In genomic region chr20:38973546-38974120, GRCh38 we compare ENCODE assay signal across 10 cellular contexts. TPM values are rescaled to one million over a fixed set of nuclear protein-coding genes. Genes with fewer than 3 reads are reported as not detected.
A peak's percentile ranks its signal among the peaks of the same experiment; 100 is the strongest.
DNase-seq lines count a peak whose midpoint lies in the region; ATAC-seq and TF ChIP-seq lines count a peak whose summit lies in the region.
"Had no signal": no experiment of that assay in that cellular context is flagged by ENCODE, and none has a peak within 500 bp of the region (broad histone marks: within the 10 kb centered on the region; RNA-seq: fewer than 3 reads in every experiment).

No MANE protein-coding gene starts in this region.

- ATAC-seq in IMR-90 (ENCODE audit: low read depth) (peak; percentile 79), foreskin keratinocyte (peak; percentile 39)
- ATAC-seq: activated CD8-positive, alpha-beta memory T cell treated with anti-CD3 and anti-CD28 coated beads, Interleukin-2, amount 10 ng/mL, durations not matched to agents 7 days and 5 days had no signal

- no peak for TF ChIP-seq RAD21 in IMR-90 (IDR thresholded peaks at IDR 0.05; ENCODE audit: low read length)

- H3K23ac ChIP-seq in IMR-90 (ENCODE audit: low read depth, low read length) = peak overlapping the region; percentile 79

- H2AFZ ChIP-seq in IMR-90 (replicated peaks; ENCODE audit: low read length, poor library complexity) = no peak overlapping the region

- TF ChIP-seq CTCF in IMR-90 (conservative IDR thresholded peaks at IDR 0.05; ENCODE audit: low read depth, low read length) = no peak
- no peak for TF ChIP-seq CTCF in astrocyte of the cerebellum (IDR thresholded peaks at IDR 0.05; ENCODE audit: low read depth, low read length, missing control alignments)
- no peak for TF ChIP-seq CTCF in foreskin keratinocyte (conservative IDR thresholded peaks at IDR 0.05)
- TF ChIP-seq CTCF in prostate gland (IDR thresholded peaks at IDR 0.05) = no peak

- H4K5ac ChIP-seq in IMR-90 (ENCODE audit: low read depth, low read length) = peak overlapping the region; percentile 58; the same call in 1 of the 2 replicates

- H3K36me3 Mint-ChIP-seq in activated naive CD4-positive, alpha-beta T cell treated with anti-CD3 and anti-CD28 coated beads, Interleukin-2, amount 10 ng/mL, durations not matched to agents 7 days and 5 days = peaks cover 13% of the 10 kb centered on the region
- H3K36me3 Mint-ChIP-seq in activated naive CD4-positive, alpha-beta T cell treated with anti-CD3 and anti-CD28 coated beads for 36 hours (ENCODE audit: low read depth) = peaks cover 16% of the 10 kb centered on the region

- peak overlapping the region; percentile 63 to 75 for H4K8ac ChIP-seq in IMR-90 (ENCODE audit: low read depth in 2 of 2, low read length in 2 of 2)

- peak overlapping the region; percentile 74 for H2AK9ac ChIP-seq in IMR-90 (replicated peaks; ENCODE audit: low read depth, low read length, poor library complexity)

- H2BK120ac ChIP-seq in IMR-90 (ENCODE audit: low read depth, low read length) = peak overlapping the region; percentile 73

- intact Hi-C loops in IMR-90 (cut with micrococcal nuclease) (no loop called here), prostate gland (cut with DNase I) (no loop called here)
- intact Hi-C loops in activated naive CD4-positive, alpha-beta T cell treated with anti-CD3 and anti-CD28 coated beads for 36 hours (cut with micrococcal nuclease) = no loop called here

- no peaks in the 10 kb centered on the region for H3K9me3 Mint-ChIP-seq in activated naive CD4-positive, alpha-beta T cell treated with anti-CD3 and anti-CD28 coated beads, Interleukin-2, amount 10 ng/mL, durations not matched to agents 7 days and 5 days
- no peaks in the 10 kb centered on the region for H3K9me3 Mint-ChIP-seq in activated naive CD4-positive, alpha-beta T cell treated with anti-CD3 and anti-CD28 coated beads for 36 hours

- CTCF ChIA-PET in IMR-90 (lab: Yijun Ruan, JAX) = no interaction called here
- CTCF ChIA-PET in activated naive CD4-positive, alpha-beta T cell treated with anti-CD3 and anti-CD28 coated beads, Interleukin-2, amount 10 ng/mL, durations not matched to agents 7 days and 5 days (lab: Charles Lee) = no interaction called here
- CTCF ChIA-PET in activated naive CD4-positive, alpha-beta T cell treated with anti-CD3 and anti-CD28 coated beads for 36 hours (lab: Charles Lee) = no interaction called here

- peak overlapping the region; percentile 30; the same call in 1 of the 2 replicates for H4K91ac ChIP-seq in IMR-90 (ENCODE audit: insufficient read depth, low read depth, low read length)

- no TSS peak for BruUV-seq in IMR-90 (replicated peaks; lab: Mats Ljungman, UMichigan)

- no peak for TF ChIP-seq POLR2A in IMR-90 (IDR thresholded peaks at IDR 0.05; ENCODE audit: low read depth, low read length)
- no peak for TF ChIP-seq POLR2A in prostate gland (IDR thresholded peaks at IDR 0.05)

- peaks cover 34 to 71% of the 10 kb centered on the region in 2 experiments for H3K79me1 ChIP-seq in IMR-90 (ENCODE audit: low read depth in 1 of 2, low read length in 2 of 2)

- peaks cover 4% of the 10 kb centered on the region; the same call in 1 of the 2 replicates for H4K20me1 ChIP-seq in IMR-90 (ENCODE audit: insufficient read depth, low read length)

- H3K4me1 Mint-ChIP-seq in activated naive CD4-positive, alpha-beta T cell treated with anti-CD3 and anti-CD28 coated beads, Interleukin-2, amount 10 ng/mL, durations not matched to agents 7 days and 5 days = no peaks in the 10 kb centered on the region
- H3K4me1 Mint-ChIP-seq in activated naive CD4-positive, alpha-beta T cell treated with anti-CD3 and anti-CD28 coated beads for 36 hours (ENCODE audit: low read depth) = peaks cover 3% of the 10 kb centered on the region

- POLR2A ChIA-PET in IMR-90 (lab: Charles Lee; ENCODE audit: unreplicated experiment) = no interaction called here

- peak overlapping the region; percentile 57 for H3K9ac ChIP-seq in IMR-90 (ENCODE audit: low read depth, low read length)

- H3K56ac ChIP-seq in IMR-90 (ENCODE audit: extremely low read depth, insufficient read depth, low read length) = peak overlapping the region; percentile 58

- peak overlapping the region; percentile 84; the same call in 2 of the 3 replicates for H2BK15ac ChIP-seq in IMR-90 (ENCODE audit: low read depth, low read length)

- peak overlapping the region; percentile 95 for H3K4me2 ChIP-seq in IMR-90 (ENCODE audit: low read depth, low read length)

- peak overlapping the region; percentile 48; the same call in 1 of the 2 replicates for H2AK5ac ChIP-seq in IMR-90 (ENCODE audit: low read depth, low read length)

- peak overlapping the region; percentile 59; the same call in 1 of the 2 replicates for H2BK20ac ChIP-seq in IMR-90 (ENCODE audit: low read depth, low read length)

- no CpG with 5 or more reads among the region's 7 CpGs for WGBS in IMR-90 (ENCODE audit: extremely low coverage in 2 of 2, insufficient read length in 1 of 2), 2 experiments
- WGBS in prostate gland = 41% methylated on average over 7 of the region's 7 CpGs

- peak overlapping the region; percentile 19; the same call in 1 of the 2 replicates for H3K4me3 ChIP-seq in IMR-90 (ENCODE audit: insufficient read depth, low read depth, low read length)
- H3K4me3 ChIP-seq in astrocyte of the cerebellum (ENCODE audit: low read depth, low read length) = no peak overlapping the region
- no peak overlapping the region for H3K4me3 ChIP-seq in prostate gland

- H3K27me3 ChIP-seq in IMR-90 (ENCODE audit: control insufficient read depth, insufficient read depth, low read length) (no peaks in the 10 kb centered on the region), foreskin keratinocyte (no peaks in the 10 kb centered on the region), prostate gland (replicated peaks; ENCODE audit: insufficient read depth) (no peaks in the 10 kb centered on the region)

- in situ Hi-C loops in IMR-90 (cut with MboI; ENCODE audit: low sequenced_read_pairs) (no loop called here), astrocyte of the cerebellum (cut with HindIII; ENCODE audit: low sequenced_read_pairs) (no loop called here)

- H2BK5ac ChIP-seq in IMR-90 (ENCODE audit: low read depth, low read length, poor library complexity, severe bottlenecking) = peak overlapping the region; percentile 92

- H3K36me3 ChIP-seq in IMR-90 (ENCODE audit: control insufficient read depth, insufficient read depth, low read length) = peaks cover 1% of the 10 kb centered on the region; the same call in 1 of the 2 replicates
- no peaks in the 10 kb centered on the region for H3K36me3 ChIP-seq in prostate gland

- no peak overlapping the region for H3K27ac Mint-ChIP-seq in activated naive CD4-positive, alpha-beta T cell treated with anti-CD3 and anti-CD28 coated beads, Interleukin-2, amount 10 ng/mL, durations not matched to agents 7 days and 5 days
- no peak overlapping the region for H3K27ac Mint-ChIP-seq in activated naive CD4-positive, alpha-beta T cell treated with anti-CD3 and anti-CD28 coated beads for 36 hours
- H3K27ac Mint-ChIP-seq: activated CD8-positive, alpha-beta memory T cell treated with anti-CD3 and anti-CD28 coated beads, Interleukin-2, amount 10 ng/mL, durations not matched to agents 7 days and 5 days had no signal

- H3K27me3 Mint-ChIP-seq in activated naive CD4-positive, alpha-beta T cell treated with anti-CD3 and anti-CD28 coated beads, Interleukin-2, amount 10 ng/mL, durations not matched to agents 7 days and 5 days = no peaks in the 10 kb centered on the region
- H3K27me3 Mint-ChIP-seq in activated naive CD4-positive, alpha-beta T cell treated with anti-CD3 and anti-CD28 coated beads for 36 hours (ENCODE audit: low read depth) = no peaks in the 10 kb centered on the region
- H3K27me3 Mint-ChIP-seq: activated CD8-positive, alpha-beta memory T cell treated with anti-CD3 and anti-CD28 coated beads, Interleukin-2, amount 10 ng/mL, durations not matched to agents 7 days and 5 days had no signal

- H3K27ac ChIP-seq in IMR-90 (ENCODE audit: insufficient read depth, low read length) = peak overlapping the region; percentile 77
- H3K27ac ChIP-seq in foreskin keratinocyte = no peak overlapping the region
- H3K27ac ChIP-seq in prostate gland = no peak overlapping the region

- dilution Hi-C loops in IMR-90 (cut with HindIII; ENCODE audit: low sequenced_read_pairs, unreplicated experiment) = no loop called here

- peak overlapping the region; percentile 38; the same call in 1 of the 2 replicates for H3K4ac ChIP-seq in IMR-90 (ENCODE audit: low read depth, low read length)

- peak overlapping the region; percentile 57 for H3K14ac ChIP-seq in IMR-90 (replicated peaks; ENCODE audit: low read depth, low read length)

- H3K4me3 Mint-ChIP-seq in activated naive CD4-positive, alpha-beta T cell treated with anti-CD3 and anti-CD28 coated beads, Interleukin-2, amount 10 ng/mL, durations not matched to agents 7 days and 5 days = no peak overlapping the region
- H3K4me3 Mint-ChIP-seq in activated naive CD4-positive, alpha-beta T cell treated with anti-CD3 and anti-CD28 coated beads for 36 hours = no peak overlapping the region
- H3K4me3 Mint-ChIP-seq: activated CD8-positive, alpha-beta memory T cell treated with anti-CD3 and anti-CD28 coated beads, Interleukin-2, amount 10 ng/mL, durations not matched to agents 7 days and 5 days had no signal

- peaks cover 19% of the 10 kb centered on the region for H3K9me1 ChIP-seq in IMR-90 (ENCODE audit: insufficient read depth, low read length)

- H3K18ac ChIP-seq in IMR-90 (ENCODE audit: low read depth, low read length) = peak overlapping the region; percentile 76; the same call in 1 of the 2 replicates

- peaks cover 23% of the 10 kb centered on the region for H3K4me1 ChIP-seq in IMR-90 (ENCODE audit: control insufficient read depth, insufficient read depth, low read length)
- H3K4me1 ChIP-seq in foreskin keratinocyte = peaks cover 35% of the 10 kb centered on the region
- no peaks in the 10 kb centered on the region for H3K4me1 ChIP-seq in prostate gland (replicated peaks)

- DNase-seq in IMR-90 = peak; percentile 77
- DNase-seq in astrocyte of the cerebellum (ENCODE audit: low read depth) = peak; percentile 33
- peak in 1 of 2 donors; percentile 17 for DNase-seq in foreskin keratinocyte
- peak; percentile 13 for DNase-seq in prostate gland (ENCODE audit: low spot score)
- DNase-seq in activated naive CD4-positive, alpha-beta T cell treated with anti-CD3 and anti-CD28 coated beads, Interleukin-2, amount 10 ng/mL, durations not matched to agents 7 days and 5 days = no peak
- no peak for DNase-seq in NCI-H748 (lab: John Stamatoyannopoulos, UW; ENCODE audit: unreplicated experiment)
- DNase-seq in activated naive CD4-positive, alpha-beta T cell treated with anti-CD3 and anti-CD28 coated beads for 36 hours = no peak
- DNase-seq: activated CD8-positive, alpha-beta memory T cell treated with anti-CD3 and anti-CD28 coated beads, Interleukin-2, amount 10 ng/mL, durations not matched to agents 7 days and 5 days; KG1; stimulated activated CD4-positive, alpha-beta T cell treated with anti-CD3 and anti-CD28 coated beads, Interleukin-4, amount 100 ng/mL, for 24 hours had no signal

- H3K9me3 ChIP-seq in IMR-90 (ENCODE audit: control insufficient read depth, insufficient read depth, low read length) (no peaks in the 10 kb centered on the region), prostate gland (no peaks in the 10 kb centered on the region)

RNA-seq across cellular contexts. Expression of gene DHX35, which starts 11.5 kb away (rescaled TPM):
- total RNA-seq in IMR-90 (2012; rRNA removed) (8.1 and 9.1 TPM in 2 replicates), foreskin keratinocyte (8.6 and 9.6 TPM in 2 replicates), prostate gland (10 to 100 TPM; 12.8 to 15.6 TPM)
- polyA plus RNA-seq in IMR-90 (2012; rRNA removed) (12.5 and 13.5 TPM in 2 replicates), foreskin keratinocyte (5.5 TPM in 2 replicates)
- 3.5 and 5.9 TPM in 2 replicates for polyA plus RNA-seq in IMR-90 (2012; cell fraction: cytosol; rRNA removed)
- 42.9 and 80.9 TPM in 2 replicates for polyA plus RNA-seq in IMR-90 (2012; cell fraction: nucleus; rRNA removed; ENCODE audit: low replicate concordance)
- 10 to 100 TPM in 1 of 2 experiments, 1 to 10 TPM in 1; 9.5 to 10.3 TPM for total RNA-seq in activated naive CD4-positive, alpha-beta T cell treated with anti-CD3 and anti-CD28 coated beads for 36 hours

RNA-seq across cellular contexts. Expression of gene FAM83D, which starts 47.4 kb away (rescaled TPM):
- total RNA-seq in IMR-90 (2012; rRNA removed) (20.4 and 23.1 TPM in 2 replicates), foreskin keratinocyte (38.1 and 51.8 TPM in 2 replicates), prostate gland (10 to 100 TPM; 10.2 to 12.6 TPM)
- polyA plus RNA-seq in IMR-90 (2012; rRNA removed) (26.4 and 29.6 TPM in 2 replicates), foreskin keratinocyte (24.9 and 36.6 TPM in 2 replicates)
- 19.3 and 28.9 TPM in 2 replicates for polyA plus RNA-seq in IMR-90 (2012; cell fraction: cytosol; rRNA removed)
- polyA plus RNA-seq in IMR-90 (2012; cell fraction: nucleus; rRNA removed; ENCODE audit: low replicate concordance) = 15.9 and 19.1 TPM in 2 replicates
- total RNA-seq in activated naive CD4-positive, alpha-beta T cell treated with anti-CD3 and anti-CD28 coated beads for 36 hours = 10 to 100 TPM; 13.6 TPM

Comparison
In these comparisons a context has a peak if more than half of its experiments do, and no peak if none do; other contexts are left out.
1. DNase-seq: peak in IMR-90 (single experiment), astrocyte of the cerebellum (single experiment) and prostate gland (single experiment); none in activated naive CD4-positive, alpha-beta T cell treated with anti-CD3 and anti-CD28 coated beads, Interleukin-2, amount 10 ng/mL, durations not matched to agents 7 days and 5 days (single experiment), NCI-H748 (single experiment) and activated naive CD4-positive, alpha-beta T cell treated with anti-CD3 and anti-CD28 coated beads for 36 hours (single experiment).